15 cellular contexts compared by ENCODE assay signal in the genomic region with DNA sequence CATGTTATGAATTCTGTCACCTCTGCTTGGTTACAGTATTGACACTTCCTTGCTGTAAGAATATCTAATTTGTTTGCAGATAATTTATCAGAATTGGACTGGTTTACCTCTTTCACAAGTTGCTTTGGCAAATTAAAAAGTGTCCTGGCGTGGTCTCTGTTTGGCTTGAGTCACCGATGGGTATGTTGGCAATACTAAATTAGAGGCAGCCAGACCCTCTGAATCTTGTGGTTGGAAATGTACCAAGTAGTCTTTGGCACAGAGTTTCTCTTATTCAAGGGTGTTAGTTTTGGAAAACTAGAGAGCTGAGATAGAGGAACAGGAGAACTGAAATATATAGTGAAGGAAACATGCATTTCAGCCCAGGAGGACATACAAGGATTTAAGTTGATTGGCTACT.
"Had no signal": no experiment of that assay in that cellular context is flagged by ENCODE, and none has a peak within 500 bp of the region (broad histone marks: within the 10 kb centered on the region; RNA-seq: fewer than 3 reads in every experiment).

No MANE protein-coding gene starts in this region.

- H3K4me3 Mint-ChIP-seq: activated B cell treated with CpG ODN at 0.5 μM for 24 hours; activated naive CD8-positive, alpha-beta T cell treated with anti-CD3 and anti-CD28 coated beads, Interleukin-2, amount 10 ng/mL, durations not matched to agents 7 days and 5 days; activated T-helper 1 cell treated with anti-CD3 and anti-CD28 coated beads, Interleukin-12 subunit alpha, Interleukin-12 subunit beta, Interleukin-2, Interleukin-4 antibody, amounts not matched to agents 30 ng/mL and 10 ng/mL and 1 ng/mL, durations not matched to agents 14 hours and 24 hours and 36 hours; mesothelial cell of epicardium; type B pancreatic cell had no signal

- H3K4me1 Mint-ChIP-seq: activated B cell treated with CpG ODN at 0.5 μM for 24 hours; activated naive CD8-positive, alpha-beta T cell treated with anti-CD3 and anti-CD28 coated beads, Interleukin-2, amount 10 ng/mL, durations not matched to agents 7 days and 5 days had no signal

- H3K36me3 Mint-ChIP-seq: activated naive CD8-positive, alpha-beta T cell treated with anti-CD3 and anti-CD28 coated beads, Interleukin-2, amount 10 ng/mL, durations not matched to agents 7 days and 5 days; mesothelial cell of epicardium; type B pancreatic cell had no signal

- H3K36me3 ChIP-seq: lower lobe of right lung, prostate gland, right lobe of liver, suprapubic skin had no signal

- H3K27ac Mint-ChIP-seq: activated B cell treated with CpG ODN at 0.5 μM for 24 hours; activated naive CD8-positive, alpha-beta T cell treated with anti-CD3 and anti-CD28 coated beads, Interleukin-2, amount 10 ng/mL, durations not matched to agents 7 days and 5 days; activated T-helper 1 cell treated with anti-CD3 and anti-CD28 coated beads, Interleukin-12 subunit alpha, Interleukin-12 subunit beta, Interleukin-2, Interleukin-4 antibody, amounts not matched to agents 30 ng/mL and 10 ng/mL and 1 ng/mL, durations not matched to agents 14 hours and 24 hours and 36 hours; type B pancreatic cell had no signal

- H3K27ac ChIP-seq: lower lobe of right lung, prostate gland, right lobe of liver, suprapubic skin had no signal

- H3K27me3 Mint-ChIP-seq: activated B cell treated with CpG ODN at 0.5 μM for 24 hours; activated naive CD8-positive, alpha-beta T cell treated with anti-CD3 and anti-CD28 coated beads, Interleukin-2, amount 10 ng/mL, durations not matched to agents 7 days and 5 days; type B pancreatic cell had no signal

- H3K9me3 Mint-ChIP-seq: activated B cell treated with CpG ODN at 0.5 μM for 24 hours, mesothelial cell of epicardium, type B pancreatic cell had no signal

- H3K4me3 ChIP-seq: lower lobe of right lung, prostate gland, right lobe of liver, suprapubic skin had no signal

- FAIRE-seq: TTC549 had no signal

- DNase-seq: activated B cell treated with CpG ODN at 0.5 μM for 24 hours; activated CD4-positive, alpha-beta T cell treated with anti-CD3 and anti-CD28 coated beads for 48 hours; activated naive CD8-positive, alpha-beta T cell treated with anti-CD3 and anti-CD28 coated beads, Interleukin-2, amount 10 ng/mL, durations not matched to agents 7 days and 5 days; kidney glomerular epithelial cell; lower lobe of right lung; right lobe of liver; stimulated activated naive CD8-positive, alpha-beta T cell treated with anti-CD3 and anti-CD28 coated beads, Interleukin-15, Interleukin-2, amounts not matched to agents 100 U/mL and 50 U/mL, for 24 hours; SW 1271 had no signal

- ATAC-seq: esophagus mucosa; lower lobe of right lung; right lobe of liver; stimulated activated naive CD8-positive, alpha-beta T cell treated with anti-CD3 and anti-CD28 coated beads, Interleukin-15, Interleukin-2, amounts not matched to agents 100 U/mL and 50 U/mL, for 24 hours had no signal

- H3K4me1 ChIP-seq: lower lobe of right lung, prostate gland, right lobe of liver, suprapubic skin had no signal

- H3K9me3 ChIP-seq: lower lobe of right lung, prostate gland, right lobe of liver, suprapubic skin had no signal

- H3K27me3 ChIP-seq: right lobe of liver, suprapubic skin had no signal
